ENCODE assay signal across 28 cellular contexts in genomic region chr17:80464486-80464885, GRCh38. TPM values are rescaled to one million over a fixed set of nuclear protein-coding genes. Genes with fewer than 3 reads are reported as not detected.
"Had no signal": no experiment of that assay in that cellular context is flagged by ENCODE, and none has a peak within 500 bp of the region (broad histone marks: within the 10 kb centered on the region; RNA-seq: fewer than 3 reads in every experiment).

No MANE protein-coding gene starts in this region.

- H3K36me3 ChIP-seq: ovary, right lobe of liver, thoracic aorta, thyroid gland, tibial nerve, upper lobe of left lung, vagina had no signal

- H3K9me3 ChIP-seq: ovary, psoas muscle, right lobe of liver, stomach, thoracic aorta, thyroid gland, tibial nerve, upper lobe of left lung, vagina had no signal

- ATAC-seq: naive thymus-derived CD8-positive, alpha-beta T cell; natural killer cell treated with Interleukin-12 subunit alpha and Interleukin-12 subunit beta and Interleukin-15 and Interleukin-18, amount 100 ng/mL, for 72 hours; psoas muscle; right cardiac atrium; right lobe of liver; stimulated activated effector memory CD8-positive, alpha-beta T cell treated with anti-CD3 and anti-CD28 coated beads, Interleukin-12 subunit alpha, Interleukin-12 subunit beta, amount 100 ng/mL, for 72 hours; stimulated activated naive B cell treated with anti-CD40 and anti-IgM and Interleukin-4, amounts not matched to agents 10 μg/mL and 1 μg/mL and 100 μg/mL, for 72 hours had no signal

- H3K4me3 ChIP-seq: ovary, psoas muscle, right lobe of liver, skin epidermis, smooth muscle cell, stomach, thoracic aorta, thyroid gland, tibial nerve, upper lobe of left lung, vagina had no signal

- H3K4me1 ChIP-seq: parathyroid adenoma, right lobe of liver, thyroid gland, upper lobe of left lung, vagina had no signal

- DNase-seq: naive thymus-derived CD8-positive, alpha-beta T cell; nephron progenitor cell; occipital lobe; ovary; right lobe of liver; stimulated activated CD4-positive, alpha-beta T cell treated with anti-CD3 and anti-CD28 coated beads, Interleukin-15, amount 100 ng/mL, for 24 hours; stimulated activated CD4-positive, alpha-beta T cell treated with anti-CD3 and anti-CD28 coated beads, Interleukin-2, amount 100 ng/mL, for 24 hours; stimulated activated CD4-positive, alpha-beta T cell treated with anti-CD3 and anti-CD28 coated beads, Interleukin-2, amount 100 ng/mL, for 48 hours; stimulated activated CD4-positive, alpha-beta T cell treated with anti-CD3 and anti-CD28 coated beads, Interleukin-4, amount 100 ng/mL, for 24 hours; stimulated activated naive B cell treated with anti-CD40 and anti-IgM and Interleukin-4, amounts not matched to agents 10 μg/mL and 1 μg/mL and 100 μg/mL, for 72 hours; stimulated activated naive CD4-positive, alpha-beta T cell treated with Interleukin-2 at 50 U/mL for 16 hours; stomach; thyroid gland; trophoblast cell had no signal

- H3K27ac ChIP-seq: ovary, parathyroid adenoma, psoas muscle, right lobe of liver, skin epidermis, stomach, thoracic aorta, thyroid gland, tibial nerve, upper lobe of left lung, vagina had no signal

RNA-seq across cellular contexts. Expression of gene NPTX1, which starts 11.9 kb away (rescaled TPM):
- total RNA-seq: naive thymus-derived CD8-positive, alpha-beta T cell; progenitor cell of endocrine pancreas; renal cortical epithelial cell; right cardiac atrium; subcutaneous adipose tissue had no signal
